ENCODE assay signal across 22 cellular contexts in genomic region chr15:37103475-37104071, GRCh38. TPM values are rescaled to one million over a fixed set of nuclear protein-coding genes. Genes with fewer than 3 reads are reported as not detected.
A peak's percentile ranks its signal among the peaks of the same experiment; 100 is the strongest.
DNase-seq lines count a peak whose midpoint lies in the region; ATAC-seq and TF ChIP-seq lines count a peak whose summit lies in the region.
"Had no signal": no experiment of that assay in that cellular context is flagged by ENCODE, and none has a peak within 500 bp of the region (broad histone marks: within the 10 kb centered on the region; RNA-seq: fewer than 3 reads in every experiment).

No MANE protein-coding gene starts in this region.

- H3K4me1 ChIP-seq in stomach smooth muscle (ENCODE audit: control insufficient read depth, insufficient read depth, low read length) = no peaks in the 10 kb centered on the region
- H3K4me1 ChIP-seq: upper lobe of right lung had no signal

- ATAC-seq in activated T-cell treated with anti-CD3 and anti-CD28 coated beads, Interleukin-2, amount 50 U/mL, for 72 hours (replicated peaks in 1 of 2) = no peak
- ATAC-seq: activated CD4-positive, CD25-positive, alpha-beta regulatory T cell treated with anti-CD3 and anti-CD28 coated beads, Interleukin-2, amount 50 U/mL, for 24 hours; activated naive CD4-positive, alpha-beta T cell treated with anti-CD3 and anti-CD28 coated beads, Interleukin-2, amount 50 U/mL, for 72 hours; GM12878; PC-3; upper lobe of right lung had no signal

- H3K36me3 ChIP-seq in stomach smooth muscle (ENCODE audit: control insufficient read depth in 2 of 2, insufficient read depth in 2 of 2, low read length in 2 of 2) = no peaks in the 10 kb centered on the region
- H3K36me3 ChIP-seq: upper lobe of right lung had no signal

- peaks cover 89% of the 10 kb centered on the region for H3K27me3 Mint-ChIP-seq in activated T-cell treated with anti-CD3 and anti-CD28 coated beads, Interleukin-2, amount 50 U/mL, for 72 hours (ENCODE audit: low read depth)
- H3K27me3 Mint-ChIP-seq in mesothelial cell of epicardium (ENCODE audit: low read depth) = peaks cover 2% of the 10 kb centered on the region

- no peak for DNase-seq in activated T-cell treated with anti-CD3 and anti-CD28 coated beads, Interleukin-2, amount 50 U/mL, for 72 hours
- no peak for DNase-seq in activated T-cell treated with anti-CD3 and anti-CD28 coated beads, Interleukin-2, amount 50 U/mL, for 1 hour
- DNase-seq in mesothelial cell of epicardium (ENCODE audit: low spot score in 2 of 2, unreplicated experiment in 2 of 2) (no peak), cerebellar cortex (ENCODE audit: low spot score) (no peak), NCI-H2107 (lab: John Stamatoyannopoulos, UW) (no peak)
- no peak for DNase-seq in stimulated activated CD4-positive, alpha-beta T cell treated with anti-CD3 and anti-CD28 coated beads, Interleukin-4, amount 100 ng/mL, for 24 hours
- DNase-seq: 8988T; CD4-positive, CD25-positive, alpha-beta regulatory T cell; cortex of kidney; EL; NCI-H187; NCI-H510A treated with DMSO at 0.1 percent for 48 hours; PC-3; stimulated activated CD4-positive, alpha-beta T cell treated with anti-CD3 and anti-CD28 coated beads, Interleukin-2, amount 100 ng/mL, for 24 hours; stimulated activated CD8-positive, alpha-beta memory T cell treated with anti-CD3 and anti-CD28 coated beads, Interleukin-4, amount 100 ng/mL, for 48 hours; upper lobe of right lung had no signal

- peak overlapping the region in 1 of 2 donors; percentile 29 for H3K9ac ChIP-seq in stomach smooth muscle (ENCODE audit: low read length in 2 of 2)

- H3K27me3 ChIP-seq in stomach smooth muscle (ENCODE audit: control insufficient read depth in 1 of 2, insufficient read depth in 2 of 2, low read length in 2 of 2) = peaks cover 0 to 9% of the 10 kb centered on the region in 2 donors

- H3K9me3 Mint-ChIP-seq in activated T-cell treated with anti-CD3 and anti-CD28 coated beads, Interleukin-2, amount 50 U/mL, for 72 hours = peaks cover 0 to 4% of the 10 kb centered on the region in 2 donors
- no peaks in the 10 kb centered on the region for H3K9me3 Mint-ChIP-seq in mesothelial cell of epicardium

- peaks cover 14 to 15% of the 10 kb centered on the region in 2 donors for H3K36me3 Mint-ChIP-seq in activated T-cell treated with anti-CD3 and anti-CD28 coated beads, Interleukin-2, amount 50 U/mL, for 72 hours (ENCODE audit: insufficient read depth in 2 of 2)
- peaks cover 8% of the 10 kb centered on the region for H3K36me3 Mint-ChIP-seq in mesothelial cell of epicardium

- no peak for TF ChIP-seq CTCF in mesothelial cell of epicardium (IDR thresholded peaks at IDR 0.05; ENCODE audit: unreplicated experiment)

- H3K4me3 ChIP-seq in stomach smooth muscle (ENCODE audit: low read length in 2 of 2) = peak overlapping the region in 1 of 2 donors; percentile 91
- H3K4me3 ChIP-seq: GM12878 had no signal

- H3K27ac ChIP-seq in cingulate gyrus (ENCODE audit: low read depth, low read length) (peak overlapping the region; percentile 41), stomach smooth muscle (ENCODE audit: low read length) (peak overlapping the region; percentile 92)
- H3K27ac ChIP-seq: upper lobe of right lung had no signal

- peak overlapping the region; percentile 68 for H3K27ac Mint-ChIP-seq in activated T-cell treated with anti-CD3 and anti-CD28 coated beads, Interleukin-2, amount 50 U/mL, for 72 hours
- peak overlapping the region; percentile 100 for H3K27ac Mint-ChIP-seq in mesothelial cell of epicardium
- H3K27ac Mint-ChIP-seq: activated naive CD4-positive, alpha-beta T cell treated with anti-CD3 and anti-CD28 coated beads, Interleukin-2, amount 50 U/mL, for 72 hours; CD4-positive, CD25-positive, alpha-beta regulatory T cell; memory B cell had no signal

- no peak overlapping the region for H3K4me3 Mint-ChIP-seq in activated T-cell treated with anti-CD3 and anti-CD28 coated beads, Interleukin-2, amount 50 U/mL, for 72 hours
- H3K4me3 Mint-ChIP-seq in mesothelial cell of epicardium = peak overlapping the region; percentile 98
- H3K4me3 Mint-ChIP-seq: memory B cell had no signal

- no peaks in the 10 kb centered on the region for H3K9me3 ChIP-seq in stomach smooth muscle (ENCODE audit: control insufficient read depth in 2 of 2, low read length in 2 of 2)
- H3K9me3 ChIP-seq: upper lobe of right lung had no signal

- peaks cover 28% of the 10 kb centered on the region for H3K4me1 Mint-ChIP-seq in activated T-cell treated with anti-CD3 and anti-CD28 coated beads, Interleukin-2, amount 50 U/mL, for 72 hours (ENCODE audit: low read depth)
- H3K4me1 Mint-ChIP-seq in mesothelial cell of epicardium = peaks cover 38% of the 10 kb centered on the region

RNA-seq across cellular contexts. Expression of gene MEIS2, which starts 3.2 kb away (rescaled TPM):
- under 1 TPM in 1 of 2 donors, not detected in 1; 0.19 TPM for total RNA-seq in activated T-cell treated with anti-CD3 and anti-CD28 coated beads, Interleukin-2, amount 50 U/mL, for 72 hours
- 377 to 397 TPM (median 379 TPM) in 3 replicates for total RNA-seq in mesothelial cell of epicardium
- total RNA-seq: CD4-positive, CD25-positive, alpha-beta regulatory T cell had no signal

Comparison
In these comparisons a context has a peak if more than half of its experiments do, and no peak if none do; other contexts are left out.
1. RNA of gene MEIS2, which starts 3.2 kb away (total RNA-seq): 377 to 397 TPM in mesothelial cell of epicardium; 0.19 TPM in activated T-cell treated with anti-CD3 and anti-CD28 coated beads, Interleukin-2, amount 50 U/mL, for 72 hours; every median in the first group is over 100 times any median in the second.